1 cellular context compared by ENCODE assay signal in the genomic region with DNA sequence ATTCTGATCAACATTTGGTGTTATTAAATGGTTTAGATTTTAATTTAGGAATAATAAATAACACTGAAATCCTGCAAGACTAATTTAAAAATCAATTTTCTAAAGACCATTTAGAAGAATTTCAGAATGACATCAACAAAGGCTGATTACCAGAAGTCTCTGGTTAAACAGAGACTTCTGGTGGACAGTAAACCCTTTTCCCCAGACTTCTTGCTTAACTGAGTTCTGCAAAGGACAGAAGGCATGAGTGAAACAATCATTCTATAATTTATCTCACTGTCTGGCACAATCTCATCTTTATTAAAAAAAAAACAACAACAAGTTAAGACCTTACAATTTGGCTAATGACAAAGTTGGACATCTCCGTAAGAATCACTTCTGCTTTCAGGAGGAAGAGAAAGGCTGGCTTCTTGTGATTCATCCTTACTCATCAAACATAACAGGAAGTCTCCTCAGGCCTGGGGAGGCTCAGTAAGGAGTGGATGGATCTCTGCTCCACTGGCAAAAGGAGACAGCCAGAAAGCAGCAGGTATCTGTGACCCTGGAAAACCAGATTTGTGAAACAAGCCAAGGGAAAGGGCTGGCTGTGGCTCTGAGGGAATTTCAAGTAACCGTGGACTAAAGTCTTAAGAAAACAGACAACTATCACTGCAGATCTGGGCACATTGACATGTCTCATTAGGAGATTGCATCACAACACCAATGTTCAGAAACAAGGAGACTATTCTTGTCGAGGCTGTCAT.
TF ChIP-seq lines count a peak whose summit lies in the region.

No MANE protein-coding gene starts in this region.

TF ChIP-seq in K562, 482 proteins besides CTCF, POLR2A, EP300 and RAD21 (continued from another document):
- TF ChIP-seq, protein P1, sequence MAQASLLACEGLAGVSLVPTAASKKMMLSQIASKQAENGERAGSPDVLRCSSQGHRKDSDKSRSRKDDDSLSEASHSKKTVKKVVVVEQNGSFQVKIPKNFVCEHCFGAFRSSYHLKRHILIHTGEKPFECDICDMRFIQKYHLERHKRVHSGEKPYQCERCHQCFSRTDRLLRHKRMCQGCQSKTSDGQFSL (CRISPR knock-in tag; IDR thresholded peaks at IDR 0.05), result no peak
- TF ChIP-seq, protein P1 (tag; IDR thresholded peaks at IDR 0.05), result no peak
- TF ChIP-seq ATF1 (CRISPR knock-in tag; IDR thresholded peaks at IDR 0.05) (no peak), ATF1 (tag; IDR thresholded peaks at IDR 0.05) (0 out of 2 replicates have a peak, but pooled peaks have one; percentile 25), HNRNPLL (IDR thresholded peaks at IDR 0.05; ENCODE audit: low read depth, low read length, poor library complexity, severe bottlenecking) (no peak), HCFC1 (IDR thresholded peaks at IDR 0.05; ENCODE audit: low read depth, low read length) (no peak), ZSCAN29 (IDR thresholded peaks at IDR 0.05) (no peak), CBFA2T3 (IDR thresholded peaks at IDR 0.05) (peak; percentile 17; the same call in 1 of the 2 replicates), THAP7 (CRISPR knock-in tag; IDR thresholded peaks at IDR 0.05) (no peak), SOX6 (IDR thresholded peaks at IDR 0.05) (peak; percentile 45; the same call in 1 of the 2 replicates), GABPB1 (CRISPR knock-in tag; IDR thresholded peaks at IDR 0.05) (0 out of 2 replicates have a peak, but pooled peaks have one; percentile 25), SMARCA4 (IDR thresholded peaks at IDR 0.05) (peak; percentile 87), POLR3A (IDR thresholded peaks at IDR 0.05; ENCODE audit: borderline replicate concordance, extremely low read depth, insufficient read depth, insufficient read length) (no peak), ZNF77 (CRISPR knock-in tag; IDR thresholded peaks at IDR 0.05) (no peak)
